In genomic region chr14:94142247-94142646, GRCh38 we compare ENCODE assay signal across 32 cellular contexts. TPM values are rescaled to one million over a fixed set of nuclear protein-coding genes. Genes with fewer than 3 reads are reported as not detected.
"Had no signal": no experiment of that assay in that cellular context is flagged by ENCODE, and none has a peak within 500 bp of the region (broad histone marks: within the 10 kb centered on the region; RNA-seq: fewer than 3 reads in every experiment).

No MANE protein-coding gene starts in this region.

- H3K36me3 Mint-ChIP-seq: activated CD4-positive, alpha-beta memory T cell treated with anti-CD3 and anti-CD28 coated beads for 36 hours; activated naive CD4-positive, alpha-beta T cell treated with anti-CD3 and anti-CD28 coated beads, Interleukin-2, amount 10 ng/mL, durations not matched to agents 7 days and 5 days; activated naive CD4-positive, alpha-beta T cell treated with anti-CD3 and anti-CD28 coated beads, Interleukin-2, amount 50 U/mL, for 24 hours; activated naive CD8-positive, alpha-beta T cell; activated naive CD8-positive, alpha-beta T cell treated with anti-CD3 and anti-CD28 coated beads, Interleukin-2, amount 10 ng/mL, durations not matched to agents 7 days and 5 days; brain; T-cell had no signal

- H3K27ac Mint-ChIP-seq: activated B cell treated with CpG ODN at 0.5 μM for 24 hours; activated CD4-positive, alpha-beta memory T cell treated with anti-CD3 and anti-CD28 coated beads for 36 hours; activated CD4-positive, alpha-beta T cell treated with anti-CD3 and anti-CD28 coated beads, Interleukin-2, amount 10 ng/mL, durations not matched to agents 24 days and 14 days; activated CD8-positive, alpha-beta T cell treated with anti-CD3 and anti-CD28 coated beads for 36 hours; activated naive CD4-positive, alpha-beta T cell treated with anti-CD3 and anti-CD28 coated beads, Interleukin-2, amount 10 ng/mL, durations not matched to agents 7 days and 5 days; activated naive CD4-positive, alpha-beta T cell treated with anti-CD3 and anti-CD28 coated beads, Interleukin-2, amount 50 U/mL, for 24 hours; activated naive CD8-positive, alpha-beta T cell; activated naive CD8-positive, alpha-beta T cell treated with anti-CD3 and anti-CD28 coated beads, Interleukin-2, amount 10 ng/mL, durations not matched to agents 7 days and 5 days; activated naive CD8-positive, alpha-beta T cell treated with anti-CD3 and anti-CD28 coated beads, Interleukin-2, amount 50 U/mL, for 24 hours; activated T-helper 2 cell treated with anti-CD3 and anti-CD28 coated beads, Interferon-gamma antibody, Interleukin-2, Interleukin-4, amounts not matched to agents 10 μg/mL and 5 μg/mL and 100 μg/mL, durations not matched to agents 14 hours and 24 hours and 36 hours; brain; T-cell; T-helper 17 cell; T-helper 2 cell treated with Interferon-gamma antibody and Interleukin-4, amounts not matched to agents 5 μg/mL and 100 μg/mL, for 36 hours had no signal

- H3K36me3 ChIP-seq: ascending aorta, cardiac muscle cell had no signal

- H3K27me3 ChIP-seq: ascending aorta, cardiac muscle cell had no signal

- H3K9me3 ChIP-seq: ascending aorta had no signal

- DNase-seq: activated B cell treated with CpG ODN at 0.5 μM for 24 hours; activated CD4-positive, alpha-beta memory T cell treated with anti-CD3 and anti-CD28 coated beads for 36 hours; activated CD4-positive, alpha-beta T cell treated with anti-CD3 and anti-CD28 coated beads for 4 hours; activated CD4-positive, alpha-beta T cell treated with anti-CD3 and anti-CD28 coated beads, Interleukin-2, amount 10 ng/mL, durations not matched to agents 24 days and 14 days; activated CD4-positive, alpha-beta T cell treated with anti-CD3 and anti-CD28 coated beads, Interleukin-2, amount 50 U/mL, for 1 hour; activated CD4-positive, alpha-beta T cell treated with anti-CD3 and anti-CD28 coated beads, Interleukin-2, amount 50 U/mL, for 4 hours; activated CD4-positive, CD25-positive, alpha-beta regulatory T cell treated with anti-CD3 and anti-CD28 coated beads, Interleukin-2, amount 50 U/mL, for 72 hours; activated CD8-positive, alpha-beta memory T cell treated with anti-CD3 and anti-CD28 coated beads, Interleukin-2, amount 50 U/mL, for 4 hours; activated CD8-positive, alpha-beta T cell treated with anti-CD3 and anti-CD28 coated beads for 36 hours; activated effector memory CD4-positive, alpha-beta T cell treated with Interleukin-2 at 50 U/mL for 16 hours; activated gamma-delta T cell; activated naive CD4-positive, alpha-beta T cell treated with anti-CD3 and anti-CD28 coated beads, Interleukin-2, amount 10 ng/mL, durations not matched to agents 7 days and 5 days; activated naive CD4-positive, alpha-beta T cell treated with Interleukin-2 at 50 U/mL for 16 hours; activated naive CD8-positive, alpha-beta T cell treated with anti-CD3 and anti-CD28 coated beads, Interleukin-2, amount 10 ng/mL, durations not matched to agents 7 days and 5 days; activated naive CD8-positive, alpha-beta T cell treated with anti-CD3 and anti-CD28 coated beads, Interleukin-2, amount 50 U/mL, for 24 hours; activated T-cell treated with anti-CD3 and anti-CD28 coated beads for 4 hours; activated T-cell treated with anti-CD3 and anti-CD28 coated beads, Interleukin-2, amount 50 U/mL, for 1 hour; amygdala; anterior cingulate cortex; caudate nucleus; T-cell; T-helper 17 cell; T-helper 9 cell had no signal

- ATAC-seq: activated CD8-positive, alpha-beta T cell treated with anti-CD3 and anti-CD28 coated beads for 36 hours; activated naive CD8-positive, alpha-beta T cell treated with anti-CD3 and anti-CD28 coated beads, Interleukin-2, amount 50 U/mL, for 24 hours; T-cell; T-helper 17 cell had no signal

- H3K4me3 ChIP-seq: ascending aorta, cardiac muscle cell had no signal

- H3K4me1 Mint-ChIP-seq: activated B cell treated with CpG ODN at 0.5 μM for 24 hours had no signal

- H3K27ac ChIP-seq: ascending aorta, cardiac muscle cell, VCaP had no signal

- H3K4me3 Mint-ChIP-seq: activated B cell treated with CpG ODN at 0.5 μM for 24 hours; activated CD4-positive, alpha-beta memory T cell treated with anti-CD3 and anti-CD28 coated beads for 36 hours; activated CD4-positive, alpha-beta T cell treated with anti-CD3 and anti-CD28 coated beads, Interleukin-2, amount 10 ng/mL, durations not matched to agents 24 days and 14 days; activated CD8-positive, alpha-beta T cell treated with anti-CD3 and anti-CD28 coated beads for 36 hours; activated naive CD4-positive, alpha-beta T cell treated with anti-CD3 and anti-CD28 coated beads, Interleukin-2, amount 10 ng/mL, durations not matched to agents 7 days and 5 days; activated naive CD4-positive, alpha-beta T cell treated with anti-CD3 and anti-CD28 coated beads, Interleukin-2, amount 50 U/mL, for 24 hours; activated naive CD8-positive, alpha-beta T cell; activated naive CD8-positive, alpha-beta T cell treated with anti-CD3 and anti-CD28 coated beads, Interleukin-2, amount 10 ng/mL, durations not matched to agents 7 days and 5 days; activated naive CD8-positive, alpha-beta T cell treated with anti-CD3 and anti-CD28 coated beads, Interleukin-2, amount 50 U/mL, for 24 hours; brain; central memory CD8-positive, alpha-beta T cell; T-cell; T-helper 17 cell; T-helper 2 cell treated with Interferon-gamma antibody and Interleukin-4, amounts not matched to agents 5 μg/mL and 100 μg/mL, for 36 hours had no signal

- H3K9me3 Mint-ChIP-seq: activated B cell treated with CpG ODN at 0.5 μM for 24 hours; activated CD4-positive, alpha-beta memory T cell treated with anti-CD3 and anti-CD28 coated beads for 36 hours; activated CD4-positive, alpha-beta T cell treated with anti-CD3 and anti-CD28 coated beads, Interleukin-2, amount 10 ng/mL, durations not matched to agents 24 days and 14 days; activated naive CD4-positive, alpha-beta T cell treated with anti-CD3 and anti-CD28 coated beads, Interleukin-2, amount 10 ng/mL, durations not matched to agents 7 days and 5 days; activated naive CD4-positive, alpha-beta T cell treated with anti-CD3 and anti-CD28 coated beads, Interleukin-2, amount 50 U/mL, for 24 hours; activated naive CD8-positive, alpha-beta T cell treated with anti-CD3 and anti-CD28 coated beads, Interleukin-2, amount 10 ng/mL, durations not matched to agents 7 days and 5 days; activated naive CD8-positive, alpha-beta T cell treated with anti-CD3 and anti-CD28 coated beads, Interleukin-2, amount 50 U/mL, for 24 hours; activated T-helper 2 cell treated with anti-CD3 and anti-CD28 coated beads, Interferon-gamma antibody, Interleukin-2, Interleukin-4, amounts not matched to agents 10 μg/mL and 5 μg/mL and 100 μg/mL, durations not matched to agents 14 hours and 24 hours and 36 hours; central memory CD8-positive, alpha-beta T cell; T-cell; T-helper 2 cell treated with Interferon-gamma antibody and Interleukin-4, amounts not matched to agents 5 μg/mL and 100 μg/mL, for 36 hours had no signal

- H3K27me3 Mint-ChIP-seq: activated CD4-positive, alpha-beta memory T cell treated with anti-CD3 and anti-CD28 coated beads for 36 hours; activated naive CD8-positive, alpha-beta T cell; activated naive CD8-positive, alpha-beta T cell treated with anti-CD3 and anti-CD28 coated beads, Interleukin-2, amount 10 ng/mL, durations not matched to agents 7 days and 5 days; brain had no signal

- H3K4me1 ChIP-seq: ascending aorta had no signal

RNA-seq across cellular contexts. Expression of gene PPP4R4, which starts 31.9 kb away (rescaled TPM):
- total RNA-seq: activated B cell treated with CpG ODN at 0.5 μM for 24 hours, ascending aorta had no signal
